13 cellular contexts compared by ENCODE assay signal in the genomic region with DNA sequence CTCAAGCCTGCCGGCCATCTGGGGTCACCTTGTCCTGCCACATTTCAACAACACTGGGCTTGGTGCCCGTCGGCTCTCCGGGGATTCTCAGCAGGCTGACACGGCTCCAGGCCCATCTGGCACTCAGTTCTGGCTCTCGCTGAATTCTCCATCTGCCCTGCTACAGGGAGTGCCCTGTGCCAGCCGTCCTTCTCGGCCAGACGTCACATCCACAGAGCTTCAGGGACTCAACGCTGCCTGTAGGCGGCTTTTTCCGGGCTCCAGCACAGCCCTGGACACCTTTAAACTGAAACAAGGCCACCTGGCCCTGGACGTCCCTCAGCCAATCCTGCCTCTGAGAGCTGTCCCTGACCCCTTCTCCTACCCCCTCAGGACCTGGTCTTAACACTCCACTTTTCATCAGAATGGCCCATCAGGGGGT. TPM values are rescaled to one million over a fixed set of nuclear protein-coding genes. Genes with fewer than 3 reads are reported as not detected.
A peak's percentile ranks its signal among the peaks of the same experiment; 100 is the strongest.
DNase-seq lines count a peak whose midpoint lies in the region; ATAC-seq and TF ChIP-seq lines count a peak whose summit lies in the region.
"Had no signal": no experiment of that assay in that cellular context is flagged by ENCODE, and none has a peak within 500 bp of the region (broad histone marks: within the 10 kb centered on the region; RNA-seq: fewer than 3 reads in every experiment).

No MANE protein-coding gene starts in this region.

- H3K27me3 ChIP-seq in NT2/D1 (ENCODE audit: insufficient read depth, insufficient read length) = no peaks in the 10 kb centered on the region
- no peaks in the 10 kb centered on the region for H3K27me3 ChIP-seq in gastroesophageal sphincter
- H3K27me3 ChIP-seq in psoas muscle (ENCODE audit: insufficient read depth in 3 of 3, low read length in 2 of 3) = no peaks in the 10 kb centered on the region
- H3K27me3 ChIP-seq: colonic mucosa had no signal

- DNase-seq in GM04504 (ENCODE audit: low read depth) (peak; percentile 5), NT2/D1 (ENCODE audit: low read depth, low spot score) (no peak), psoas muscle (peak; percentile 73 to 91), type B pancreatic cell (ENCODE audit: extremely low spot score, unreplicated experiment) (no peak)
- DNase-seq: activated CD8-positive, alpha-beta T cell treated with anti-CD3 and anti-CD28 coated beads, Interleukin-2, amount 10 ng/mL, durations not matched to agents 7 days and 5 days; colonic mucosa; EL; kidney had no signal

- H3K9me3 ChIP-seq in NT2/D1 (ENCODE audit: insufficient read depth, low read length) = no peaks in the 10 kb centered on the region
- no peaks in the 10 kb centered on the region for H3K9me3 ChIP-seq in gastroesophageal sphincter
- H3K9me3 ChIP-seq in psoas muscle = no peaks in the 10 kb centered on the region
- H3K9me3 ChIP-seq: colonic mucosa had no signal

- TF ChIP-seq CTCF in gastroesophageal sphincter (IDR thresholded peaks at IDR 0.05) (peak in 2 of 4 experiments; percentile 18), psoas muscle (IDR thresholded peaks at IDR 0.05) (peak; percentile 20), type B pancreatic cell (conservative IDR thresholded peaks at IDR 0.05) (no peak)

- peak overlapping the region; percentile 42 for H3K9ac ChIP-seq in NT2/D1 (ENCODE audit: insufficient read length, low read depth)

- TF ChIP-seq POLR2A in gastroesophageal sphincter (IDR thresholded peaks at IDR 0.05) = no peak

- no peak for TF ChIP-seq EP300 in gastroesophageal sphincter (IDR thresholded peaks at IDR 0.05)

- H3K27ac ChIP-seq in gastroesophageal sphincter (peak overlapping the region in 1 of 4 donors; percentile 53), psoas muscle (no peak overlapping the region)
- H3K27ac ChIP-seq: colonic mucosa, skin epidermis had no signal

- peak; percentile 80 for ATAC-seq in gastroesophageal sphincter
- peak; percentile 90 to 98 (median 95) for ATAC-seq in psoas muscle
- ATAC-seq in HG03469 (IDR thresholded peaks at IDR 0.05; ENCODE audit: unreplicated experiment) = no peak
- no peak for ATAC-seq in HG03442 (IDR thresholded peaks at IDR 0.05; ENCODE audit: unreplicated experiment)
- no peak for ATAC-seq in HG02973 (IDR thresholded peaks at IDR 0.05; ENCODE audit: unreplicated experiment)
- ATAC-seq: activated CD8-positive, alpha-beta T cell treated with anti-CD3 and anti-CD28 coated beads, Interleukin-2, amount 10 ng/mL, durations not matched to agents 7 days and 5 days had no signal

- H3K36me3 ChIP-seq in NT2/D1 (ENCODE audit: insufficient read depth, insufficient read length, low read length) (no peaks in the 10 kb centered on the region), gastroesophageal sphincter (no peaks in the 10 kb centered on the region), psoas muscle (ENCODE audit: insufficient read depth in 1 of 2, low read depth in 1 of 2) (no peaks in the 10 kb centered on the region)
- H3K36me3 ChIP-seq: colonic mucosa had no signal

- H3K4me3 Mint-ChIP-seq in type B pancreatic cell = no peak overlapping the region
- H3K4me3 Mint-ChIP-seq: activated CD8-positive, alpha-beta T cell treated with anti-CD3 and anti-CD28 coated beads, Interleukin-2, amount 10 ng/mL, durations not matched to agents 7 days and 5 days had no signal

- H3K4me1 ChIP-seq in NT2/D1 (ENCODE audit: insufficient read depth, insufficient read length) (peaks cover 12% of the 10 kb centered on the region), gastroesophageal sphincter (peaks cover 0 to 23% (median 6%) of the 10 kb centered on the region in 3 donors), psoas muscle (no peaks in the 10 kb centered on the region)
- H3K4me1 ChIP-seq: colonic mucosa had no signal

- 47% methylated on average over 3 of the region's 13 CpGs; no CpG with 5 or more reads in 1 of the 2 donors for WGBS in gastroesophageal sphincter (ENCODE audit: low coverage in 1 of 2), 2 donors
- WGBS in psoas muscle, 3 donors = 3 to 11% (median 7%) methylated on average over 13 of the region's 13 CpGs

- H3K9me3 Mint-ChIP-seq in type B pancreatic cell = no peaks in the 10 kb centered on the region

- H3K4me3 ChIP-seq in NT2/D1 (ENCODE audit: insufficient read length, low read depth) (no peak overlapping the region), gastroesophageal sphincter (no peak overlapping the region), psoas muscle (no peak overlapping the region)
- H3K4me3 ChIP-seq: colonic mucosa, skin epidermis had no signal

- peaks cover 5% of the 10 kb centered on the region for H3K4me1 Mint-ChIP-seq in type B pancreatic cell (ENCODE audit: unreplicated experiment)

- intact Hi-C loops in psoas muscle (cut with DNase I) = no loop called here

- peaks cover 4% of the 10 kb centered on the region for H3K27me3 Mint-ChIP-seq in type B pancreatic cell

- no peaks in the 10 kb centered on the region for H3K36me3 Mint-ChIP-seq in type B pancreatic cell

- no peak overlapping the region for H3K27ac Mint-ChIP-seq in type B pancreatic cell
- H3K27ac Mint-ChIP-seq: activated CD8-positive, alpha-beta T cell treated with anti-CD3 and anti-CD28 coated beads, Interleukin-2, amount 10 ng/mL, durations not matched to agents 7 days and 5 days had no signal

RNA-seq across cellular contexts. Expression of gene TMEM130, which starts 43.0 kb away (rescaled TPM):
- total RNA-seq in gastroesophageal sphincter = 1 to 10 TPM in 2 of 4 donors, under 1 TPM in 2; 0.15 to 4.8 (median 1.2) TPM
- not detected for total RNA-seq in psoas muscle
- under 1 TPM in 1 of 3 donors, not detected in 2; 0.08 TPM for polyA plus RNA-seq in psoas muscle
- total RNA-seq in type B pancreatic cell (ENCODE audit: low replicate concordance) = 0.17 and 1.2 TPM in 2 replicates
- total RNA-seq: activated CD8-positive, alpha-beta T cell treated with anti-CD3 and anti-CD28 coated beads, Interleukin-2, amount 10 ng/mL, durations not matched to agents 7 days and 5 days had no signal

RNA-seq across cellular contexts. Expression of gene TRRAP, which starts 51.5 kb away (rescaled TPM):
- 10 to 100 TPM; 19.1 to 34.8 (median 28.4) TPM for total RNA-seq in gastroesophageal sphincter
- 10 to 100 TPM; 13.3 to 21.3 (median 19.5) TPM for total RNA-seq in psoas muscle
- polyA plus RNA-seq in psoas muscle = 1 to 10 TPM; 3.8 to 9.0 (median 5.0) TPM
- total RNA-seq in type B pancreatic cell (ENCODE audit: low replicate concordance) = 45.0 and 65.7 TPM in 2 replicates

Comparison
In these comparisons a context has a peak if more than half of its experiments do, and no peak if none do; other contexts are left out.
1. DNase-seq: peak in GM04504 (single experiment) and psoas muscle (2 of 2); none in NT2/D1 (single experiment) and type B pancreatic cell (single experiment).
2. ATAC-seq: peak in gastroesophageal sphincter (single experiment) and psoas muscle (4 of 4); none in HG03469 (single experiment), HG03442 (single experiment) and HG02973 (single experiment).